In genomic region chr13:98575876-98576214, GRCh38 we compare ENCODE assay signal across 8 cellular contexts. TPM values are rescaled to one million over a fixed set of nuclear protein-coding genes. Genes with fewer than 3 reads are reported as not detected.
DNase-seq lines count a peak whose midpoint lies in the region; ATAC-seq and TF ChIP-seq lines count a peak whose summit lies in the region.

No MANE protein-coding gene starts in this region.

- H3K4me3 Mint-ChIP-seq in H9: peak overlapping the region; percentile 87 to 94

- DNase-seq in H9 (no peak), foreskin keratinocyte (no peak), left lobe of liver (ENCODE audit: low spot score) (no peak), SK-N-DZ (ENCODE audit: low spot score) (no peak)

- H3K27ac Mint-ChIP-seq in H9: peak overlapping the region in 2 of 3 experiments; percentile 87 to 92; a peak in 6 of 7 replicates

- WGBS in H9 (ENCODE audit: extremely low coverage, insufficient read length, low lambda C conversion rate): no CpG with 5 or more reads among the region's 17 CpGs

- no peak for TF ChIP-seq POLR2A in GM18505 (IDR thresholded peaks at IDR 0.05; ENCODE audit: borderline replicate concordance, extremely low read depth, insufficient read depth, insufficient read length)

- H3K4me1 ChIP-seq in H9 (ENCODE audit: insufficient read depth, low read length) (peaks cover 9% of the 10 kb centered on the region; the same call in 1 of the 2 replicates), foreskin keratinocyte (peaks cover 37% of the 10 kb centered on the region), skeletal muscle tissue (ENCODE audit: control insufficient read depth in 3 of 3, insufficient read depth in 3 of 3, low read length in 3 of 3) (peaks cover 33 to 44% (median 38%) of the 10 kb centered on the region in 3 donors)

- no peaks in the 10 kb centered on the region for H4K20me1 ChIP-seq in H9 (ENCODE audit: control insufficient read depth, insufficient read depth, insufficient read length)

- H4K5ac ChIP-seq in H9 (ENCODE audit: insufficient read length, low read depth, low read length): no peak overlapping the region

- H3K23ac ChIP-seq in H9 (ENCODE audit: insufficient read length, low read depth, low read length): no peak overlapping the region

- H3K4me3 ChIP-seq in skeletal muscle tissue (ENCODE audit: low read length in 3 of 3): peak overlapping the region; percentile 76 to 87 (median 76)

- no peak overlapping the region for H4K8ac ChIP-seq in H9 (replicated peaks; ENCODE audit: insufficient read length, low read depth, low read length)

- H2BK15ac ChIP-seq in H9 (ENCODE audit: low read depth, low read length): no peak overlapping the region

- peak overlapping the region; percentile 84 for H3K9ac ChIP-seq in H9 (ENCODE audit: extremely low read depth, insufficient read length, low read length)
- peak overlapping the region; percentile 85 to 89 (median 87) for H3K9ac ChIP-seq in skeletal muscle tissue (ENCODE audit: low read depth in 1 of 3, low read length in 3 of 3)

- no peaks in the 10 kb centered on the region for H3K36me3 ChIP-seq in skeletal muscle tissue (ENCODE audit: control insufficient read depth in 3 of 3, insufficient read depth in 3 of 3, low read length in 3 of 3)

- ATAC-seq in foreskin keratinocyte (no peak), left lobe of liver (no peak), GM21447 (IDR thresholded peaks at IDR 0.05; ENCODE audit: unreplicated experiment) (no peak), GM18505 (IDR thresholded peaks at IDR 0.05; ENCODE audit: unreplicated experiment) (no peak)

- peak overlapping the region; percentile 82; the same call in 1 of the 2 replicates for H3K14ac ChIP-seq in H9 (ENCODE audit: insufficient read depth, low read length)

- H3K9me3 ChIP-seq in H9 (ENCODE audit: control insufficient read depth, low read depth, low read length): no peaks in the 10 kb centered on the region
- no peaks in the 10 kb centered on the region for H3K9me3 ChIP-seq in skeletal muscle tissue (ENCODE audit: control insufficient read depth in 3 of 3, low read length in 3 of 3)

- TF ChIP-seq CTCF in H9 (conservative IDR thresholded peaks at IDR 0.05) (no peak), VCaP (conservative IDR thresholded peaks at IDR 0.05) (no peak), foreskin keratinocyte (conservative IDR thresholded peaks at IDR 0.05) (no peak)

- H3K18ac ChIP-seq in H9 (ENCODE audit: insufficient read length, low read depth, low read length): peak overlapping the region; percentile 67

- H3K79me2 ChIP-seq in H9 (ENCODE audit: insufficient read depth, low read length): peaks cover 36% of the 10 kb centered on the region; the same call in 1 of the 2 replicates

- no peaks in the 10 kb centered on the region for H3K9me3 Mint-ChIP-seq in H9

- no peak overlapping the region for H3K4ac ChIP-seq in H9 (ENCODE audit: low read depth, low read length)

- H3K4me2 ChIP-seq in H9 (ENCODE audit: insufficient read depth, insufficient read length, low read length): peak overlapping the region; percentile 98

- peak overlapping the region; percentile 3 for H2BK120ac ChIP-seq in H9 (ENCODE audit: low read depth, low read length, poor library complexity, severe bottlenecking)

- no peak overlapping the region for H2BK5ac ChIP-seq in H9 (ENCODE audit: insufficient read length, low read length)

- peaks cover 12% of the 10 kb centered on the region for H3K23me2 ChIP-seq in H9 (ENCODE audit: insufficient read length, low read depth, low read length, poor library complexity, severe bottlenecking)

- no peaks in the 10 kb centered on the region; the same call in 1 of the 2 replicates for H3K27me3 Mint-ChIP-seq in H9 (ENCODE audit: low read depth)

- no peak overlapping the region for H2AK5ac ChIP-seq in H9 (ENCODE audit: insufficient read length, low read length)

- no peak overlapping the region for H2BK12ac ChIP-seq in H9 (ENCODE audit: insufficient read length, low read depth, low read length)

- H3K4me1 Mint-ChIP-seq in H9: peaks cover 60 to 64% of the 10 kb centered on the region in 2 experiments

- H3T11ph ChIP-seq in H9 (ENCODE audit: low read length): no peak overlapping the region

- H3K36me3 Mint-ChIP-seq in H9 (ENCODE audit: insufficient read depth in 1 of 3, low read depth in 3 of 3): peaks cover 0 to 3% (median 2%) of the 10 kb centered on the region in 3 experiments; a peak in 3 of 7 replicates

- no peak overlapping the region for H4K91ac ChIP-seq in H9 (ENCODE audit: insufficient read length, low read depth, low read length)

- H3K79me1 ChIP-seq in H9 (ENCODE audit: insufficient read depth, low read depth, low read length, poor library complexity, severe bottlenecking): no peaks in the 10 kb centered on the region

- H3K27ac ChIP-seq in H9 (ENCODE audit: insufficient read length, low read depth, low read length) (no peak overlapping the region), VCaP (peak overlapping the region; percentile 98), foreskin keratinocyte (peak overlapping the region; percentile 80), skeletal muscle tissue (ENCODE audit: low read depth, low read length) (peak overlapping the region; percentile 82)

- H2AFZ ChIP-seq in H9 (ENCODE audit: low read length): no peak overlapping the region

- no peak overlapping the region for H2BK20ac ChIP-seq in H9 (ENCODE audit: low read depth, low read length, poor library complexity, severe bottlenecking)

- no peaks in the 10 kb centered on the region for H3K27me3 ChIP-seq in H9 (ENCODE audit: insufficient read depth, low read length)
- H3K27me3 ChIP-seq in foreskin keratinocyte: no peaks in the 10 kb centered on the region
- no peaks in the 10 kb centered on the region for H3K27me3 ChIP-seq in skeletal muscle tissue (ENCODE audit: control insufficient read depth in 3 of 3, insufficient read depth in 3 of 3, low read length in 3 of 3)

- no peak overlapping the region for H3K56ac ChIP-seq in H9 (ENCODE audit: insufficient read length, low read depth, low read length)

RNA-seq across cellular contexts. Expression of gene STK24, which starts 1.1 kb away (rescaled TPM):
- 131 and 134 TPM in 2 replicates for total RNA-seq in H9 (2021)
- total RNA-seq in foreskin keratinocyte: 123 and 130 TPM in 2 replicates
- polyA plus RNA-seq in foreskin keratinocyte: 93.2 and 103 TPM in 2 replicates
- 19.8 TPM for total RNA-seq in skeletal muscle tissue
- total RNA-seq in left lobe of liver: 17.0 TPM
- 61.7 and 68.1 TPM in 2 replicates for polyA plus RNA-seq in SK-N-DZ (2014; cell fraction: cytosol; rRNA removed)
- 36.7 and 43.0 TPM in 2 replicates for polyA plus RNA-seq in SK-N-DZ (2014; cell fraction: nucleus; rRNA removed)
